8 cellular contexts compared by ENCODE assay signal in the genomic region with DNA sequence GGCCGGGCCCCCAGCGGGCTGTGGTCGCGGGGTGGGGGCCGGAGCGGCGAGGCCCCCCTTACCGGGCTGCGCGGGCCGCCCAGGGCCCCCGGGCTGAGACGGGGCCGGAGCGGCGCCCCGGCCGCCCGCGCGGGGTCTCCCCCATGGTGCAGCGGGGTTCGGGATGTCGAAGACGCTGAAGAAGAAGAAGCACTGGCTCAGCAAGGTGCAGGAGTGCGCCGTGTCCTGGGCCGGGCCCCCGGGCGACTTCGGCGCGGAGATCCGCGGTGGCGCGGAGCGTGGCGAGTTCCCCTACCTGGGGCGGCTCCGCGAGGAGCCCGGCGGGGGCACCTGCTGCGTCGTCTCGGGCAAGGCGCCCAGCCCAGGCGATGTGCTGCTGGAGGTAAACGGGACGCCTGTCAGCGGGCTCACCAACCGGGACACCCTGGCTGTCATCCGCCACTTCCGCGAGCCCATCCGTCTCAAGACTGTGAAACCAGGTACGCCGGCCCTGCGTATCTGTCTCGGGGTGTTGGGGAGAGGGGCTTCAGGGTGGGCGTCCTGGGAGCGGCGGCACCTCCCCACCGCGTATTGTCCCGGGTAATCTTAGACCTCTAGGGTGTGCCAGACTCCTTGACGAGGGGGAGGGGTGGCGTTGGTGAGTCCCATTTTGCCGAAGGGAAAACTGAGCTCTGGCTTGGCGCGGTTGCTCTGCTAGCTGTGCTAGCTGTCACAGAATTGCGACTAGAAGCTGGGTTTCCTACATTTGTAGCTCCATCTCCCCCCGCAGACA. TPM values are rescaled to one million over a fixed set of nuclear protein-coding genes. Genes with fewer than 3 reads are reported as not detected.
DNase-seq lines count a peak whose midpoint lies in the region; ATAC-seq and TF ChIP-seq lines count a peak whose summit lies in the region.

No MANE protein-coding gene starts in this region.

- H3K27ac ChIP-seq in Panc1 (ENCODE audit: low read length) (peak overlapping the region; percentile 69), ovary (peak overlapping the region; percentile 83 to 89), vagina (peak overlapping the region; percentile 88)

- TF ChIP-seq POLR2A in ovary (IDR thresholded peaks at IDR 0.05) = no peak
- TF ChIP-seq POLR2A in vagina (IDR thresholded peaks at IDR 0.05) = no peak

- peak; percentile 8 for ATAC-seq in GM19395 (IDR thresholded peaks at IDR 0.05; ENCODE audit: unreplicated experiment)
- ATAC-seq in Panc1 = peak; percentile 31
- no peak for ATAC-seq in Right ventricle myocardium superior (ENCODE audit: poor library complexity)
- ATAC-seq in HG02678 (IDR thresholded peaks at IDR 0.05; ENCODE audit: unreplicated experiment) = no peak

- H3K4me1 ChIP-seq in Panc1 (ENCODE audit: control insufficient read depth, insufficient read depth, low read length) (peaks cover 22% of the 10 kb centered on the region), ovary (ENCODE audit: insufficient read depth) (peaks cover 1% of the 10 kb centered on the region), vagina (peaks cover 32% of the 10 kb centered on the region)

- 0 to 2% (median 1%) methylated on average over 56 to 74 of the region's 74 CpGs for WGBS in ovary, 3 donors

- H3K9me3 ChIP-seq in Panc1 (ENCODE audit: control insufficient read depth, insufficient read depth, low read depth, low read length) = no peaks in the 10 kb centered on the region
- H3K9me3 ChIP-seq in ovary = no peaks in the 10 kb centered on the region
- H3K9me3 ChIP-seq in vagina = no peaks in the 10 kb centered on the region

- DNase-seq in AG09319 (ENCODE audit: extremely low read depth, low read depth) = no peak
- DNase-seq in Panc1 (ENCODE audit: low read depth, low spot score) = no peak
- peak; percentile 33 for DNase-seq in activated gamma-delta T cell treated with Interleukin-2 at 50 U/mL for 16 hours
- DNase-seq in Right ventricle myocardium superior = peak; percentile 71
- peak; percentile 40 to 69 (median 65) for DNase-seq in ovary
- DNase-seq in vagina (ENCODE audit: extremely low spot score in 2 of 2) = peak; percentile 87 to 96

- peak; percentile 2; the same call in 1 of the 2 replicates for TF ChIP-seq CTCF in AG09319 (IDR thresholded peaks at IDR 0.05; ENCODE audit: low read depth, low read length)
- TF ChIP-seq CTCF in Panc1 (IDR thresholded peaks at IDR 0.05) = peak; percentile 18; the same call in 1 of the 2 replicates
- TF ChIP-seq CTCF in ovary (IDR thresholded peaks at IDR 0.05) = no peak
- TF ChIP-seq CTCF in vagina (IDR thresholded peaks at IDR 0.05) = no peak

- POLR2A ChIA-PET in Panc1 (lab: Charles Lee) = interaction anchor here (0.6 kb wide), 1 partner anchor 368 kb away, joined by 3 read pairs; the partner anchor contains the start of gene PHTF1

- no TSS peak for BruUV-seq in Panc1 (replicated peaks; lab: Mats Ljungman, UMichigan)

- peak overlapping the region; percentile 74 to 89 for H3K4me3 ChIP-seq in Panc1 (ENCODE audit: low read depth in 2 of 2, low read length in 2 of 2)
- peak overlapping the region; percentile 97 for H3K4me3 ChIP-seq in ovary
- peak overlapping the region; percentile 84 to 99 for H3K4me3 ChIP-seq in vagina

- in situ Hi-C loops in Panc1 (cut with HindIII; ENCODE audit: low pct_unique_long_range_greater_than_20kb, low sequenced_read_pairs) = no loop called here

- peaks cover 3% of the 10 kb centered on the region; the same call in 1 of the 2 replicates for H3K36me3 ChIP-seq in Panc1 (ENCODE audit: control insufficient read depth, insufficient read depth, low read length)
- H3K36me3 ChIP-seq in ovary = no peaks in the 10 kb centered on the region
- no peaks in the 10 kb centered on the region for H3K36me3 ChIP-seq in vagina

- no peak for TF ChIP-seq EP300 in ovary (IDR thresholded peaks at IDR 0.05)

- CTCF ChIA-PET in Panc1 (lab: Charles Lee) = no interaction called here

- H3K27me3 ChIP-seq in Panc1 (ENCODE audit: control insufficient read depth, insufficient read depth, low read length) (no peaks in the 10 kb centered on the region), ovary (no peaks in the 10 kb centered on the region), vagina (no peaks in the 10 kb centered on the region)

- intact Hi-C loops in Panc1 (cut with micrococcal nuclease; ENCODE audit: unreplicated experiment) (loop anchor here (10.0 kb wide), 1 partner anchor 284 kb away; no protein-coding TSS in a partner anchor), Right ventricle myocardium superior (cut with DNase I) (no loop called here), ovary (cut with DNase I) (loop anchor here in 1 of 4 donors (10.0 kb wide), 1 partner anchor 676 kb away; the partner anchor contains the start of gene PPM1J), vagina (cut with DNase I) (no loop called here)

RNA-seq across cellular contexts. Expression of gene MAGI3, which starts 0.7 kb away (rescaled TPM):
- total RNA-seq in Panc1 (2021; ENCODE audit: unreplicated experiment) (10.9 TPM), Right ventricle myocardium superior (4.7 TPM), ovary (10 to 100 TPM; 13.4 to 20.8 (median 15.8) TPM), vagina (18.4 TPM)
- polyA plus RNA-seq in Panc1 (2012; ENCODE audit: insufficient read length) = 3.4 TPM
- polyA plus RNA-seq in ovary = 1 to 10 TPM; 5.3 to 6.2 TPM

Comparison
In these comparisons a context has a peak if more than half of its experiments do, and no peak if none do; other contexts are left out.
1. DNase-seq: peak in activated gamma-delta T cell treated with Interleukin-2 at 50 U/mL for 16 hours (single experiment), Right ventricle myocardium superior (single experiment), ovary (5 of 5) and vagina (2 of 2); none in AG09319 (single experiment) and Panc1 (single experiment).
2. CTCF ChIP-seq: peak in AG09319 (single experiment) and Panc1 (single experiment); none in ovary (0 of 3) and vagina (0 of 3).
3. ATAC-seq: peak in GM19395 (single experiment) and Panc1 (single experiment); none in Right ventricle myocardium superior (single experiment) and HG02678 (single experiment).
4. Peak in every context shown above with its lines, with median percentiles within 50 percentile points of each other: H3K27ac ChIP-seq and H3K4me3 ChIP-seq.